In the genomic region with DNA sequence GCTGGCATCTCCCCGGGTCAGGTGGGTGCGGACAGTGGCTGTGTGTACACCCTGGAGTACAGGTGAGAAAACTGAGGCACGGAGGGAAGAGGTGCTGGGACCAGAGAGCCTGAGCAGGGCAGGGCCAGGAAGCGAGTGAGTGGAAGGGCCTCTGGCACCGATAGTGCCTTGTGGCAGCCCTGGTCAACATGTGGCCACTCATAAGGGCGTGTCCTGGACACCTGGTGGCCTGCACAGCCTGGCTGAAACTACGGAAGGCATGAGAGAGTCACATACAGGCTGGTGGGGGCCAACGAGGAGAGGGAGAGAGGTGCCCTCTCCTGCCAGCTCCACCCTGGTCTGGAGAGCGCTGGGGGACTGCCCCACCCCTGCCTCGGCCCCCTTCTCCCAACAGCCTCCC, we compare ENCODE assay signal across 18 cellular contexts. TPM values are rescaled to one million over a fixed set of nuclear protein-coding genes. Genes with fewer than 3 reads are reported as not detected.
DNase-seq lines count a peak whose midpoint lies in the region; ATAC-seq and TF ChIP-seq lines count a peak whose summit lies in the region.
"Had no signal": no experiment of that assay in that cellular context is flagged by ENCODE, and none has a peak within 500 bp of the region (broad histone marks: within the 10 kb centered on the region; RNA-seq: fewer than 3 reads in every experiment).

No MANE protein-coding gene starts in this region.

- in situ Hi-C loops in transverse colon (cut with MboI; ENCODE audit: low pct_ligation_motif_present in 1 of 4, low pct_unique_long_range_greater_than_20kb in 1 of 4, low sequenced_read_pairs in 3 of 4), result no loop called here

- no peak for TF ChIP-seq POLR2A in transverse colon (IDR thresholded peaks at IDR 0.05)

- 71% methylated on average over 10 of the region's 10 CpGs; no CpG with 5 or more reads in 1 of the 2 donors for WGBS in transverse colon (ENCODE audit: low coverage in 1 of 2), 2 donors

- POLR2A ChIA-PET in HEK293 (lab: Yijun Ruan, JAX), result interaction anchor here (0.9 kb wide), 1 partner anchor 127 kb away, joined by 3 read pairs; no protein-coding TSS in a partner anchor
- POLR2A ChIA-PET in activated CD4-positive, alpha-beta T cell treated with anti-CD3 and anti-CD28 coated beads for 36 hours (lab: Charles Lee), result no interaction called here

- H3K36me3 ChIP-seq in HEK293 (ENCODE audit: control insufficient read depth in 2 of 2, insufficient read depth in 1 of 2, low read length in 2 of 2), result peaks cover 0 to 55% of the 10 kb centered on the region in 2 experiments; a peak in 1 of 3 replicates
- no peaks in the 10 kb centered on the region for H3K36me3 ChIP-seq in mucosa of stomach (ENCODE audit: control insufficient read depth, insufficient read depth, low read length)
- peaks cover 0 to 16% (median 5%) of the 10 kb centered on the region in 4 donors for H3K36me3 ChIP-seq in transverse colon
- H3K36me3 ChIP-seq: neural progenitor cell had no signal

- no peak for ATAC-seq in activated CD4-positive, alpha-beta T cell treated with anti-CD3 and anti-CD28 coated beads for 36 hours
- ATAC-seq: stimulated activated memory B cell treated with anti-CD40 and anti-IgM and Interleukin-4, amounts not matched to agents 10 μg/mL and 1 μg/mL and 100 μg/mL, for 72 hours had no signal

- H3K4me1 Mint-ChIP-seq in brain, result peaks cover 8% of the 10 kb centered on the region
- peaks cover 3% of the 10 kb centered on the region for H3K4me1 Mint-ChIP-seq in activated CD4-positive, alpha-beta T cell treated with anti-CD3 and anti-CD28 coated beads for 36 hours
- H3K4me1 Mint-ChIP-seq: stimulated activated memory B cell treated with anti-CD40 and anti-IgM and Interleukin-4, amounts not matched to agents 10 μg/mL and 1 μg/mL and 100 μg/mL, for 72 hours had no signal

- peaks cover 4% of the 10 kb centered on the region for H3K36me3 Mint-ChIP-seq in brain
- H3K36me3 Mint-ChIP-seq in activated CD4-positive, alpha-beta T cell treated with anti-CD3 and anti-CD28 coated beads for 36 hours (ENCODE audit: low read depth), result peaks cover 2% of the 10 kb centered on the region

- H3K27me3 ChIP-seq in mucosa of stomach (ENCODE audit: control insufficient read depth, insufficient read depth, low read length) (peaks cover 16% of the 10 kb centered on the region), transverse colon (peaks cover 32% of the 10 kb centered on the region)
- H3K27me3 ChIP-seq: neural progenitor cell, vagina had no signal

- no peaks in the 10 kb centered on the region for H3K27me3 Mint-ChIP-seq in brain
- H3K27me3 Mint-ChIP-seq in activated CD4-positive, alpha-beta T cell treated with anti-CD3 and anti-CD28 coated beads for 36 hours, result no peaks in the 10 kb centered on the region

- no peak overlapping the region for H3K4me3 ChIP-seq in HEK293 (ENCODE audit: low read depth, low read length)
- H3K4me3 ChIP-seq in mucosa of stomach (ENCODE audit: low read length), result no peak overlapping the region
- H3K4me3 ChIP-seq in transverse colon, result no peak overlapping the region
- H3K4me3 ChIP-seq: left ventricle myocardium inferior, neural progenitor cell, vagina had no signal

- TF ChIP-seq CTCF in HEK293 (tag by site-specific recombination; IDR thresholded peaks at IDR 0.05) (no peak), brain (conservative IDR thresholded peaks at IDR 0.05) (no peak), transverse colon (IDR thresholded peaks at IDR 0.05) (no peak)

- TF ChIP-seq EP300 in transverse colon (IDR thresholded peaks at IDR 0.05; ENCODE audit: low read depth), result no peak

- CTCF ChIA-PET in HEK293 (lab: Yijun Ruan, JAX), result interaction anchor here (0.9 to 2.2 kb wide), 2 partner anchors 9 to 14 kb away, joined by 3 to 6 read pairs; no protein-coding TSS in a partner anchor
- CTCF ChIA-PET in activated CD4-positive, alpha-beta T cell treated with anti-CD3 and anti-CD28 coated beads for 36 hours (lab: Charles Lee), result interaction anchor here (0.8 to 1.2 kb wide), 3 partner anchors 12 to 178 kb away, joined by 3 read pairs; no protein-coding TSS in a partner anchor

- H3K9me3 Mint-ChIP-seq in brain, result peaks cover 0 to 3% (median 0%) of the 10 kb centered on the region in 5 experiments
- H3K9me3 Mint-ChIP-seq in activated CD4-positive, alpha-beta T cell treated with anti-CD3 and anti-CD28 coated beads for 36 hours (ENCODE audit: low read depth), result no peaks in the 10 kb centered on the region
- H3K9me3 Mint-ChIP-seq: neural progenitor cell; stimulated activated memory B cell treated with anti-CD40 and anti-IgM and Interleukin-4, amounts not matched to agents 10 μg/mL and 1 μg/mL and 100 μg/mL, for 72 hours had no signal

- H3K4me3 Mint-ChIP-seq in brain, result no peak overlapping the region
- H3K4me3 Mint-ChIP-seq in activated CD4-positive, alpha-beta T cell treated with anti-CD3 and anti-CD28 coated beads for 36 hours, result no peak overlapping the region
- H3K4me3 Mint-ChIP-seq: neural progenitor cell; stimulated activated memory B cell treated with anti-CD40 and anti-IgM and Interleukin-4, amounts not matched to agents 10 μg/mL and 1 μg/mL and 100 μg/mL, for 72 hours had no signal

- no peaks in the 10 kb centered on the region; the same call in 1 of the 2 replicates for H3K4me1 ChIP-seq in HEK293 (ENCODE audit: control insufficient read depth, insufficient read depth, low read length)
- peaks cover 31% of the 10 kb centered on the region for H3K4me1 ChIP-seq in mucosa of stomach (ENCODE audit: control insufficient read depth, insufficient read depth, low read length)
- peaks cover 11 to 26% (median 21%) of the 10 kb centered on the region in 4 donors for H3K4me1 ChIP-seq in transverse colon
- H3K4me1 ChIP-seq: neural progenitor cell had no signal

- H3K27ac ChIP-seq in HEK293 (ENCODE audit: extremely low read depth, low read depth, low read length) (peak overlapping the region; percentile 28; the same call in 1 of the 2 replicates), transverse colon (no peak overlapping the region)
- H3K27ac ChIP-seq: neural progenitor cell had no signal

- peak overlapping the region; percentile 12 for H3K9ac ChIP-seq in mucosa of stomach (ENCODE audit: low read length)
- H3K9ac ChIP-seq: neural progenitor cell had no signal

- DNase-seq in activated gamma-delta T cell (lab: John Stamatoyannopoulos, UW) (no peak), transverse colon (no peak)
- no peak for DNase-seq in activated CD4-positive, alpha-beta T cell treated with anti-CD3 and anti-CD28 coated beads for 36 hours
- DNase-seq: amniotic stem cell; C1 segment of cervical spinal cord; cortex of kidney; DND-41; HCEC 1CT; left ventricle myocardium inferior; NCI-H2029; NCI-H526 treated with DMSO at 0.1 percent for 48 hours; stimulated activated CD4-positive, alpha-beta T cell treated with anti-CD3 and anti-CD28 coated beads, Interleukin-4, amount 100 ng/mL, for 4 hours had no signal

- intact Hi-C loops in activated CD4-positive, alpha-beta T cell treated with anti-CD3 and anti-CD28 coated beads for 36 hours (cut with DNase I, micrococcal nuclease), result no loop called here
- intact Hi-C loops in transverse colon (cut with DNase I; ENCODE audit: low total_unique reads), result no loop called here

- H3K9me3 ChIP-seq in HEK293 (ENCODE audit: control insufficient read depth, insufficient read depth, low read depth, low read length), result no peaks in the 10 kb centered on the region
- no peaks in the 10 kb centered on the region for H3K9me3 ChIP-seq in mucosa of stomach (ENCODE audit: control insufficient read depth, low read length)
- no peaks in the 10 kb centered on the region for H3K9me3 ChIP-seq in transverse colon
- H3K9me3 ChIP-seq: left ventricle myocardium inferior, vagina had no signal

- H3K27ac Mint-ChIP-seq in brain, result peak overlapping the region in 3 of 5 experiments; percentile 62 to 90 (median 85)
- no peak overlapping the region for H3K27ac Mint-ChIP-seq in activated CD4-positive, alpha-beta T cell treated with anti-CD3 and anti-CD28 coated beads for 36 hours
- H3K27ac Mint-ChIP-seq: stimulated activated memory B cell treated with anti-CD40 and anti-IgM and Interleukin-4, amounts not matched to agents 10 μg/mL and 1 μg/mL and 100 μg/mL, for 72 hours had no signal

TF ChIP-seq in HEK293, 187 proteins besides CTCF, POLR2A, EP300 and RAD21 (continues in another document):
- TF ChIP-seq SCRT2 (tag by site-specific recombination; IDR thresholded peaks at IDR 0.05), result peak; percentile 57

RNA-seq across cellular contexts. Expression of gene CBARP, which starts 6.1 kb away (rescaled TPM):
- 11.2 TPM for polyA plus RNA-seq in brain (ENCODE audit: insufficient read depth, low read depth, low replicate concordance)
- total RNA-seq in activated CD4-positive, alpha-beta T cell treated with anti-CD3 and anti-CD28 coated beads for 36 hours, result 1 to 10 TPM in 1 of 2 experiments, under 1 TPM in 1; 0.82 to 1.1 TPM
- 1 to 10 TPM in 1 of 4 donors, under 1 TPM in 2, not detected in 1; 0.32 to 5.2 (median 0.68) TPM for total RNA-seq in transverse colon

RNA-seq across cellular contexts. Expression of gene ATP5F1D, which starts 9.8 kb away (rescaled TPM):
- 365 TPM for polyA plus RNA-seq in brain (ENCODE audit: insufficient read depth, low read depth, low replicate concordance)
- total RNA-seq in activated CD4-positive, alpha-beta T cell treated with anti-CD3 and anti-CD28 coated beads for 36 hours, result 100 to 1,000 TPM; 161 to 180 TPM
- total RNA-seq in transverse colon, result 100 to 1,000 TPM; 157 to 650 (median 240) TPM

RNA-seq across cellular contexts. Expression of gene MIDN, which starts 16.7 kb away (rescaled TPM):
- polyA plus RNA-seq in brain (ENCODE audit: insufficient read depth, low read depth, low replicate concordance), result 79.7 TPM
- 10 to 100 TPM; 46.5 to 47.9 TPM for total RNA-seq in activated CD4-positive, alpha-beta T cell treated with anti-CD3 and anti-CD28 coated beads for 36 hours
- total RNA-seq in transverse colon, result 100 to 1,000 TPM in 3 of 4 donors, 10 to 100 TPM in 1; 89.4 to 379 (median 116) TPM

RNA-seq across cellular contexts. Expression of gene STK11, which starts 26.2 kb away (rescaled TPM):
- 72.6 TPM for polyA plus RNA-seq in brain (ENCODE audit: insufficient read depth, low read depth, low replicate concordance)
- 10 to 100 TPM; 49.2 to 61.5 TPM for total RNA-seq in activated CD4-positive, alpha-beta T cell treated with anti-CD3 and anti-CD28 coated beads for 36 hours
- 100 to 1,000 TPM in 3 of 4 donors, 10 to 100 TPM in 1; 93.7 to 152 (median 103) TPM for total RNA-seq in transverse colon

RNA-seq across cellular contexts. Expression of gene CIRBP, which starts 37.4 kb away (rescaled TPM):
- 617 TPM for polyA plus RNA-seq in brain (ENCODE audit: insufficient read depth, low read depth, low replicate concordance)
- 100 to 1,000 TPM; 123 to 188 TPM for total RNA-seq in activated CD4-positive, alpha-beta T cell treated with anti-CD3 and anti-CD28 coated beads for 36 hours
- 100 to 1,000 TPM; 431 to 488 (median 460) TPM for total RNA-seq in transverse colon
